Comparison of ENCODE assay signal across 8 cellular contexts in genomic region chr14:75428230-75429104, GRCh38. TPM values are rescaled to one million over a fixed set of nuclear protein-coding genes. Genes with fewer than 3 reads are reported as not detected.
A peak's percentile ranks its signal among the peaks of the same experiment; 100 is the strongest.
DNase-seq lines count a peak whose midpoint lies in the region; ATAC-seq and TF ChIP-seq lines count a peak whose summit lies in the region.

No MANE protein-coding gene starts in this region.

- H3K27me3 Mint-ChIP-seq in Caco-2 (ENCODE audit: insufficient read depth, unreplicated experiment) (no peaks in the 10 kb centered on the region), brain (peaks cover 25% of the 10 kb centered on the region), immature natural killer cell (ENCODE audit: low read depth in 3 of 3) (peaks cover 7 to 22% (median 20%) of the 10 kb centered on the region in 3 donors)

- H2AFZ ChIP-seq in OCI-LY1 (ENCODE audit: low read length): no peak overlapping the region
- H2AFZ ChIP-seq in smooth muscle cell (ENCODE audit: low read depth): no peak overlapping the region

- H3K4me3 ChIP-seq in Caco-2 (ENCODE audit: low read depth, low read length) (peak overlapping the region; percentile 84), OCI-LY1 (ENCODE audit: low read depth, low read length, poor library complexity, severe bottlenecking) (peak overlapping the region; percentile 84), smooth muscle cell (peak overlapping the region; percentile 93)

- H3K4me1 Mint-ChIP-seq in Caco-2 (ENCODE audit: low read depth, unreplicated experiment) (peaks cover 18% of the 10 kb centered on the region), brain (peaks cover 55% of the 10 kb centered on the region), immature natural killer cell (peaks cover 0 to 5% of the 10 kb centered on the region in 2 donors)

- intact Hi-C loops in Caco-2 (cut with micrococcal nuclease; ENCODE audit: unreplicated experiment): loop anchor here (5.0 kb wide), 1 partner anchor 51 kb away; no protein-coding TSS in a partner anchor

- ATAC-seq in GM21515 (IDR thresholded peaks at IDR 0.05; ENCODE audit: unreplicated experiment): peak; percentile 12

- peak overlapping the region; percentile 67 for H3K27ac Mint-ChIP-seq in Caco-2 (ENCODE audit: unreplicated experiment)
- H3K27ac Mint-ChIP-seq in brain: peak overlapping the region; percentile 28 to 94 (median 87)
- no peak overlapping the region for H3K27ac Mint-ChIP-seq in immature natural killer cell

- DNase-seq in Caco-2 (peak in 1 of 2 experiments; percentile 53), immature natural killer cell (no peak), smooth muscle cell (lab: John Stamatoyannopoulos, UW; ENCODE audit: unreplicated experiment) (no peak), A172 (ENCODE audit: low spot score) (no peak), SK-N-DZ (ENCODE audit: low spot score) (no peak)

- peaks cover 19% of the 10 kb centered on the region for H3K4me1 ChIP-seq in Caco-2
- peaks cover 50% of the 10 kb centered on the region for H3K4me1 ChIP-seq in OCI-LY1 (ENCODE audit: insufficient read depth, low read length, severe bottlenecking)
- H3K4me1 ChIP-seq in smooth muscle cell (ENCODE audit: low read depth): peaks cover 21% of the 10 kb centered on the region

- peaks cover 24% of the 10 kb centered on the region for H3K79me2 ChIP-seq in OCI-LY1 (ENCODE audit: insufficient read depth, low read length)
- peaks cover 47% of the 10 kb centered on the region for H3K79me2 ChIP-seq in smooth muscle cell (ENCODE audit: low read depth)

- H3K36me3 Mint-ChIP-seq in Caco-2 (ENCODE audit: insufficient read depth, unreplicated experiment) (peaks cover 23% of the 10 kb centered on the region), brain (peaks cover 14% of the 10 kb centered on the region), immature natural killer cell (peaks cover 0 to 6% (median 2%) of the 10 kb centered on the region in 3 donors)

- TF ChIP-seq CTCF in Caco-2 (IDR thresholded peaks at IDR 0.05; ENCODE audit: insufficient read depth in 1 of 2, low read depth in 1 of 2, low read length in 1 of 2, severe bottlenecking in 1 of 2, unreplicated experiment in 1 of 2) (no peak), OCI-LY1 (IDR thresholded peaks at IDR 0.05; ENCODE audit: low read length) (no peak), brain (conservative IDR thresholded peaks at IDR 0.05) (no peak), smooth muscle cell (IDR thresholded peaks at IDR 0.05; ENCODE audit: borderline replicate concordance, insufficient read depth, poor library complexity, severe bottlenecking) (no peak)

- POLR2A ChIA-PET in Caco-2 (lab: Charles Lee): interaction anchor here (0.5 to 1.6 kb wide), 10 partner anchors 9 to 178 kb away, joined by 3 to 8 read pairs (median 4); no protein-coding TSS in a partner anchor

- no peaks in the 10 kb centered on the region for H3F3A ChIP-seq in OCI-LY1 (ENCODE audit: insufficient read depth, low read length)
- peaks cover 13% of the 10 kb centered on the region for H3F3A ChIP-seq in smooth muscle cell (ENCODE audit: low read depth)

- H3K9me2 ChIP-seq in OCI-LY1 (ENCODE audit: low read depth, low read length): no peaks in the 10 kb centered on the region

- BruUV-seq in Caco-2 (replicated peaks; lab: Mats Ljungman, UMichigan): no TSS peak

- CTCF ChIA-PET in Caco-2 (lab: Charles Lee): interaction anchor here (0.6 to 1.1 kb wide), 9 partner anchors 9 to 553 kb away, joined by 3 to 7 read pairs (median 3); partner anchors contain the start of gene TGFB3

- H3K27me3 ChIP-seq in Caco-2 (replicated peaks; ENCODE audit: control insufficient read depth, insufficient read depth, low read length): no peaks in the 10 kb centered on the region
- no peaks in the 10 kb centered on the region for H3K27me3 ChIP-seq in OCI-LY1 (ENCODE audit: insufficient read depth, low read length)
- H3K27me3 ChIP-seq in smooth muscle cell (ENCODE audit: low read depth): no peaks in the 10 kb centered on the region

- H3K4me3 Mint-ChIP-seq in Caco-2 (ENCODE audit: unreplicated experiment) (peak overlapping the region; percentile 83), brain (peak overlapping the region; percentile 72 to 94 (median 80)), immature natural killer cell (peak overlapping the region; percentile 61 to 81 (median 69))

- no peaks in the 10 kb centered on the region for H3K9me3 Mint-ChIP-seq in Caco-2 (ENCODE audit: unreplicated experiment)
- peaks cover 0 to 5% (median 3%) of the 10 kb centered on the region in 5 experiments for H3K9me3 Mint-ChIP-seq in brain
- peaks cover 0 to 5% (median 0%) of the 10 kb centered on the region in 6 donors for H3K9me3 Mint-ChIP-seq in immature natural killer cell

- 3% methylated on average over 29 of the region's 64 CpGs for WGBS in smooth muscle cell (ENCODE audit: low lambda C conversion rate)

- H3K36me3 ChIP-seq in Caco-2 (ENCODE audit: control insufficient read depth, insufficient read depth, low read length) (no peaks in the 10 kb centered on the region; the same call in 1 of the 2 replicates), OCI-LY1 (ENCODE audit: insufficient read depth, low read length) (peaks cover 20% of the 10 kb centered on the region), smooth muscle cell (ENCODE audit: low read depth) (no peaks in the 10 kb centered on the region)

- H3K9me3 ChIP-seq in Caco-2: 0 out of 2 replicates have a peak, but pooled peaks cover 9% of the 10 kb centered on the region
- peaks cover 3% of the 10 kb centered on the region; the same call in 1 of the 2 replicates for H3K9me3 ChIP-seq in OCI-LY1 (ENCODE audit: low read length)
- no peaks in the 10 kb centered on the region for H3K9me3 ChIP-seq in smooth muscle cell (replicated peaks; ENCODE audit: low read depth)

- peak overlapping the region; percentile 91 for H3K9ac ChIP-seq in OCI-LY1 (ENCODE audit: low read length)
- peak overlapping the region; percentile 72 for H3K9ac ChIP-seq in smooth muscle cell (ENCODE audit: low read depth)

- no peaks in the 10 kb centered on the region for H4K20me1 ChIP-seq in OCI-LY1 (ENCODE audit: insufficient read depth, low read length)
- peaks cover 42% of the 10 kb centered on the region for H4K20me1 ChIP-seq in smooth muscle cell (ENCODE audit: low read depth)

- peak overlapping the region; percentile 71 for H3K4me2 ChIP-seq in OCI-LY1 (ENCODE audit: low read length)
- H3K4me2 ChIP-seq in smooth muscle cell: peak overlapping the region; percentile 95

- H3K27ac ChIP-seq in OCI-LY1 (ENCODE audit: low read depth, low read length, poor library complexity, severe bottlenecking) (peak overlapping the region; percentile 84), smooth muscle cell (ENCODE audit: low read depth) (peak overlapping the region; percentile 85)

RNA-seq across cellular contexts. Expression of gene JDP2, which starts 0.6 kb away (rescaled TPM):
- total RNA-seq in Caco-2 (2022): 95.7 TPM in 2 replicates
- 12.2 TPM for polyA plus RNA-seq in brain (ENCODE audit: insufficient read depth, low read depth, low replicate concordance)
- polyA plus RNA-seq in immature natural killer cell: under 1 TPM in 1 of 3 donors, not detected in 2; 0.47 TPM
- 70.3 and 71.2 TPM in 2 replicates for total RNA-seq in smooth muscle cell
- polyA plus RNA-seq in smooth muscle cell: 98.9 and 126 TPM in 2 replicates
- total RNA-seq in A172 (2014; rRNA removed; shearing (Covaris generic)): 8.2 and 19.3 TPM in 2 replicates
- 4.4 and 5.8 TPM in 2 replicates for polyA plus RNA-seq in SK-N-DZ (2014; cell fraction: cytosol; rRNA removed)
- polyA plus RNA-seq in SK-N-DZ (2014; cell fraction: nucleus; rRNA removed): 3.3 and 3.5 TPM in 2 replicates

Comparison
In these comparisons a context has a peak if more than half of its experiments do, and no peak if none do; other contexts are left out.
1. H3K27ac Mint-ChIP-seq: peak in Caco-2 (single experiment) and brain (5 of 5); none in immature natural killer cell (0 of 6).
2. Peak in every context shown above with its lines, with median percentiles within 50 percentile points of each other: H3K4me3 ChIP-seq and H3K4me3 Mint-ChIP-seq.